18 cellular contexts compared by ENCODE assay signal in the genomic region with DNA sequence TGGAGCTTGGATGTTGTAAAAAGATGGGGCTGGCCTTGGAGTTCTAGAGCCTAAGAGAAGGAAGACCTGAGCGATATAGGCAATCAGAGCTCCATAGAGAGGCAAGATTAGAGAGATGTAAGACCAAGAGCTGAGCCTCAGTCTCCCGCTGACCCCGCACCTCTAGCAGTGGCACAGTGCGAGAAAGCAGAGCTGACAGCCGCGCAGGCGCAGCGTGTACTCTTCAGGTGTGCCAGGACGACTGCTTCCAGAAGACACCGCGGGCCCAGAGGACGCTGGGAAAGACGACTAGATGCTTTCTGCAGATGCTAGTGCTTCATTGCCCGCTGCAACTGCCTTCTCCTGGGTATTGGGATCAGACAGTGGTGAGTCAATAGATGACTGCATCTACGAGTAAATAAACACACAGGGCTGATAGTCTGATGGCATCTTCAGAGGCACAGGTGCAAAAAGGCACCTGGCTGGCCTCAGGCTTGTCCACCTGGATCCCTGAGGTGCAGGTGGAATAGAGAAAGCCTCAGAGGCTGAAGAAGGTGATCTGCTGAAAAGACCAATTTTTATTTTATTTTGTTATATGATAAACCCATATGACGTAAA. TPM values are rescaled to one million over a fixed set of nuclear protein-coding genes. Genes with fewer than 3 reads are reported as not detected.
A peak's percentile ranks its signal among the peaks of the same experiment; 100 is the strongest.
DNase-seq lines count a peak whose midpoint lies in the region; ATAC-seq, FAIRE-seq and TF ChIP-seq lines count a peak whose summit lies in the region.
"Had no signal": no experiment of that assay in that cellular context is flagged by ENCODE, and none has a peak within 500 bp of the region (broad histone marks: within the 10 kb centered on the region; RNA-seq: fewer than 3 reads in every experiment).

No MANE protein-coding gene starts in this region.

- H3K4me2 ChIP-seq in PC-3 (ENCODE audit: low read length), result no peak overlapping the region
- H3K4me2 ChIP-seq: A549 had no signal

- FAIRE-seq in small intestine (lab: Jason Lieb, UNC), result no peak
- FAIRE-seq: A549, D721Med, GM19239, H54 had no signal

- peak; percentile 63 for ATAC-seq in PC-3
- ATAC-seq in foreskin keratinocyte, result peak; percentile 36
- no peak for ATAC-seq in HG03196 (IDR thresholded peaks at IDR 0.05; ENCODE audit: unreplicated experiment)
- no peak for ATAC-seq in left cardiac atrium
- ATAC-seq: A549, HCT116 had no signal

- CTCF ChIA-PET in PC-3 (lab: Charles Lee), result no interaction called here

- WGBS in small intestine, 3 donors, result 82 to 91% (median 86%) methylated on average over 16 of the region's 16 CpGs

- H3K79me2 ChIP-seq in PC-3 (ENCODE audit: low read length), result no peaks in the 10 kb centered on the region

- H3K27me3 ChIP-seq in PC-3 (ENCODE audit: low read length) (no peaks in the 10 kb centered on the region), foreskin keratinocyte (no peaks in the 10 kb centered on the region), small intestine (ENCODE audit: control insufficient read depth in 2 of 2, insufficient read depth in 2 of 2, low read length in 2 of 2) (no peaks in the 10 kb centered on the region)
- H3K27me3 ChIP-seq: BE2C had no signal

- no peaks in the 10 kb centered on the region for H4K20me1 ChIP-seq in PC-3 (ENCODE audit: low read length)

- no peaks in the 10 kb centered on the region for H3K36me3 ChIP-seq in PC-3 (ENCODE audit: low read depth, low read length)
- no peaks in the 10 kb centered on the region for H3K36me3 ChIP-seq in small intestine (ENCODE audit: control insufficient read depth in 2 of 2, insufficient read depth in 2 of 2, low read length in 2 of 2)
- H3K36me3 ChIP-seq: BE2C had no signal

- no peaks in the 10 kb centered on the region for H3K9me3 ChIP-seq in PC-3 (ENCODE audit: low read length)
- no peaks in the 10 kb centered on the region for H3K9me3 ChIP-seq in small intestine (ENCODE audit: control insufficient read depth, low read depth)
- H3K9me3 ChIP-seq: A549, BE2C had no signal

- H3K9me2 ChIP-seq in PC-3 (replicated peaks; ENCODE audit: low read length), result no peaks in the 10 kb centered on the region

- intact Hi-C loops in PC-3 (cut with micrococcal nuclease), result no loop called here
- intact Hi-C loops in left cardiac atrium (cut with DNase I), result no loop called here

- H3F3A ChIP-seq in PC-3 (ENCODE audit: low read length, unreplicated experiment), result no peaks in the 10 kb centered on the region

- H2AFZ ChIP-seq in PC-3 (ENCODE audit: low read length), result no peak overlapping the region

- no peak overlapping the region for H3K9ac ChIP-seq in PC-3 (ENCODE audit: low read length)

- no peak overlapping the region for H3K4me3 ChIP-seq in PC-3 (ENCODE audit: low read length)
- H3K4me3 ChIP-seq in small intestine (ENCODE audit: low read depth in 1 of 2, low read length in 2 of 2), result no peak overlapping the region
- H3K4me3 ChIP-seq: A549 had no signal

- H3K27ac ChIP-seq in PC-3 (ENCODE audit: low read length) (no peak overlapping the region), foreskin keratinocyte (no peak overlapping the region), small intestine (ENCODE audit: low read depth in 1 of 2, low read length in 1 of 2) (no peak overlapping the region)
- H3K27ac ChIP-seq: A549, C4-2B had no signal

- H3K4me1 ChIP-seq in PC-3 (ENCODE audit: insufficient read depth, low read length), result peaks cover 15% of the 10 kb centered on the region
- no peaks in the 10 kb centered on the region for H3K4me1 ChIP-seq in foreskin keratinocyte
- H3K4me1 ChIP-seq in small intestine (ENCODE audit: control insufficient read depth in 2 of 2, insufficient read depth in 1 of 2, low read depth in 1 of 2, low read length in 1 of 2), result no peaks in the 10 kb centered on the region
- H3K4me1 ChIP-seq: A549, BE2C had no signal

- peak; percentile 39 for DNase-seq in COLO668 (lab: John Stamatoyannopoulos, UW; ENCODE audit: unreplicated experiment)
- DNase-seq in DMS53 (lab: John Stamatoyannopoulos, UW), result peak; percentile 94
- peak; percentile 64 for DNase-seq in PC-3
- DNase-seq in foreskin keratinocyte, result no peak
- DNase-seq in left cardiac atrium, result no peak
- no peak for DNase-seq in small intestine
- DNase-seq: BE2C; CD4-positive, alpha-beta memory T cell; COR-L47; DMS153; GF-D8 had no signal

- no TSS peak for BruUV-seq in PC-3 (replicated peaks; lab: Mats Ljungman, UMichigan)

- POLR2A ChIA-PET in PC-3 (lab: Charles Lee; ENCODE audit: unreplicated experiment), result no interaction called here

- no peak for TF ChIP-seq CTCF in PC-3 (conservative IDR thresholded peaks at IDR 0.05; ENCODE audit: low read depth, low read length)
- no peak for TF ChIP-seq CTCF in foreskin keratinocyte (conservative IDR thresholded peaks at IDR 0.05)

RNA-seq across cellular contexts. Expression of a gene that starts 38.1 kb away (rescaled TPM):
- 37.6 and 46.1 TPM in 2 replicates for total RNA-seq in PC-3 (2014; rRNA removed)
- total RNA-seq in foreskin keratinocyte, result 47.9 and 49.3 TPM in 2 replicates
- polyA plus RNA-seq in foreskin keratinocyte, result 11.6 and 15.2 TPM in 2 replicates
- total RNA-seq in left cardiac atrium, result 10 to 100 TPM; 21.0 to 24.3 TPM
- polyA plus RNA-seq in small intestine, result 10 to 100 TPM; 16.5 to 26.2 (median 23.2) TPM

Comparison
In these comparisons a context has a peak if more than half of its experiments do, and no peak if none do; other contexts are left out.
1. DNase-seq: peak in COLO668 (single experiment), DMS53 (single experiment) and PC-3 (single experiment); none in foreskin keratinocyte (0 of 2), left cardiac atrium (single experiment) and small intestine (single experiment).
2. ATAC-seq: peak in PC-3 (single experiment) and foreskin keratinocyte (single experiment); none in HG03196 (single experiment) and left cardiac atrium (0 of 2).